8 cellular contexts compared by ENCODE assay signal in genomic region chr4:180665994-180666818, GRCh38.
DNase-seq lines count a peak whose midpoint lies in the region; ATAC-seq and TF ChIP-seq lines count a peak whose summit lies in the region.

No MANE protein-coding gene starts in this region.

- peaks cover 8% of the 10 kb centered on the region for H3K4me1 Mint-ChIP-seq in neural progenitor cell

- no peak overlapping the region for H3K23ac ChIP-seq in IMR-90 (ENCODE audit: low read depth, low read length)

- intact Hi-C loops in A673 (cut with micrococcal nuclease; ENCODE audit: unreplicated experiment) (loop anchor here (2.0 to 10.0 kb wide), 7 partner anchors 101 to 799 kb away; no protein-coding TSS in a partner anchor), IMR-90 (cut with micrococcal nuclease) (loop anchor here (1.0 to 5.0 kb wide), 5 partner anchors 163 to 863 kb away; no protein-coding TSS in a partner anchor), PC-9 (cut with micrococcal nuclease; ENCODE audit: unreplicated experiment) (loop anchor here (1.0 kb wide), 2 partner anchors 217 to 799 kb away; no protein-coding TSS in a partner anchor)

- H3K27me3 ChIP-seq in A673 (replicated peaks; ENCODE audit: insufficient read depth, low read depth, low read length, poor library complexity) (no peaks in the 10 kb centered on the region), IMR-90 (ENCODE audit: control insufficient read depth, insufficient read depth, low read length) (no peaks in the 10 kb centered on the region), PC-9 (ENCODE audit: insufficient read depth, low read depth) (no peaks in the 10 kb centered on the region), neural progenitor cell (no peaks in the 10 kb centered on the region)

- H3K4me1 ChIP-seq in A673 (ENCODE audit: insufficient read depth, low read length, poor library complexity, severe bottlenecking) (peaks cover 28% of the 10 kb centered on the region), IMR-90 (ENCODE audit: control insufficient read depth, insufficient read depth, low read length) (no peaks in the 10 kb centered on the region), PC-9 (replicated peaks; ENCODE audit: insufficient read depth) (no peaks in the 10 kb centered on the region), neural progenitor cell (peaks cover 5% of the 10 kb centered on the region)

- no peaks in the 10 kb centered on the region for H3K9me1 ChIP-seq in IMR-90 (ENCODE audit: insufficient read depth, low read length)

- no peak overlapping the region for H2AK9ac ChIP-seq in IMR-90 (replicated peaks; ENCODE audit: low read depth, low read length, poor library complexity)

- no peak overlapping the region for H2BK20ac ChIP-seq in IMR-90 (ENCODE audit: low read depth, low read length)

- no TSS peak for BruUV-seq in A673 (replicated peaks; lab: Mats Ljungman, UMichigan)
- BruUV-seq in IMR-90 (replicated peaks; lab: Mats Ljungman, UMichigan): no TSS peak
- BruUV-seq in PC-9 (replicated peaks; lab: Mats Ljungman, UMichigan): no TSS peak

- no peak overlapping the region for H4K8ac ChIP-seq in IMR-90 (ENCODE audit: low read depth in 2 of 2, low read length in 2 of 2)

- H3K36me3 Mint-ChIP-seq in neural progenitor cell: no peaks in the 10 kb centered on the region

- CTCF ChIA-PET in A673 (lab: Charles Lee): interaction anchor here (1.0 to 3.4 kb wide), 2 partner anchors 11 to 101 kb away, joined by 3 to 17 read pairs; no protein-coding TSS in a partner anchor
- CTCF ChIA-PET in IMR-90 (lab: Yijun Ruan, JAX): interaction anchor here (0.7 to 2.8 kb wide), 4 partner anchors 9 to 862 kb away, joined by 3 to 16 read pairs (median 4); no protein-coding TSS in a partner anchor
- CTCF ChIA-PET in PC-9 (lab: Charles Lee): no interaction called here

- peak; percentile 75 for ATAC-seq in IMR-90 (ENCODE audit: low read depth)

- no CpG with 5 or more reads among the region's 7 CpGs for WGBS in IMR-90 (ENCODE audit: extremely low coverage in 2 of 2, insufficient read length in 1 of 2), 2 experiments

- POLR2A ChIA-PET in A673 (lab: Charles Lee; ENCODE audit: low non-redundant PET) (no interaction called here), IMR-90 (lab: Charles Lee; ENCODE audit: unreplicated experiment) (no interaction called here), PC-9 (lab: Charles Lee; ENCODE audit: unreplicated experiment) (no interaction called here)

- H3K9ac ChIP-seq in IMR-90 (ENCODE audit: low read depth, low read length) (no peak overlapping the region), neural progenitor cell (no peak overlapping the region)

- H3K56ac ChIP-seq in IMR-90 (ENCODE audit: extremely low read depth, insufficient read depth, low read length): no peak overlapping the region

- no peak overlapping the region for H2AK5ac ChIP-seq in IMR-90 (ENCODE audit: low read depth, low read length)

- no peak overlapping the region for H2BK120ac ChIP-seq in IMR-90 (ENCODE audit: low read depth, low read length)

- no peak overlapping the region for H4K91ac ChIP-seq in IMR-90 (ENCODE audit: insufficient read depth, low read depth, low read length)

- H3K4me3 Mint-ChIP-seq in neural progenitor cell: no peak overlapping the region

- H4K20me1 ChIP-seq in IMR-90 (ENCODE audit: insufficient read depth, low read length): no peaks in the 10 kb centered on the region
- H4K20me1 ChIP-seq in PC-9 (ENCODE audit: insufficient read depth): no peaks in the 10 kb centered on the region
- H4K20me1 ChIP-seq in neural progenitor cell (ENCODE audit: low read depth): no peaks in the 10 kb centered on the region

- dilution Hi-C loops in IMR-90 (cut with HindIII; ENCODE audit: low sequenced_read_pairs, unreplicated experiment): loop anchor here (25.0 kb wide), 1 partner anchor 296 kb away; no protein-coding TSS in a partner anchor

- H3F3A ChIP-seq in PC-9 (ENCODE audit: insufficient read depth, low read depth) (no peaks in the 10 kb centered on the region), neural progenitor cell (ENCODE audit: low read depth) (no peaks in the 10 kb centered on the region)

- H2BK15ac ChIP-seq in IMR-90 (ENCODE audit: low read depth, low read length): no peak overlapping the region

- peak; percentile 50 for TF ChIP-seq RAD21 in IMR-90 (IDR thresholded peaks at IDR 0.05; ENCODE audit: low read length)

- no peaks in the 10 kb centered on the region for H3K9me2 ChIP-seq in PC-9 (ENCODE audit: insufficient read depth)

- no peaks in the 10 kb centered on the region for H3K79me1 ChIP-seq in IMR-90 (ENCODE audit: low read depth in 1 of 2, low read length in 2 of 2)

- H3K4ac ChIP-seq in IMR-90 (ENCODE audit: low read depth, low read length): no peak overlapping the region

- H3K9me3 ChIP-seq in A673 (ENCODE audit: low read depth, low read length, poor library complexity, severe bottlenecking) (no peaks in the 10 kb centered on the region), IMR-90 (ENCODE audit: control insufficient read depth, insufficient read depth, low read length) (no peaks in the 10 kb centered on the region), PC-9 (ENCODE audit: insufficient read depth, low read depth) (no peaks in the 10 kb centered on the region), neural progenitor cell (ENCODE audit: low read depth) (no peaks in the 10 kb centered on the region)

- no peak overlapping the region; the same call in 1 of the 2 replicates for H3K4me2 ChIP-seq in IMR-90 (ENCODE audit: low read depth, low read length)
- H3K4me2 ChIP-seq in PC-9: no peak overlapping the region
- peak overlapping the region; percentile 33 for H3K4me2 ChIP-seq in neural progenitor cell

- H2BK5ac ChIP-seq in IMR-90 (ENCODE audit: low read depth, low read length, poor library complexity, severe bottlenecking): no peak overlapping the region

- no peak overlapping the region for H3K27ac Mint-ChIP-seq in neural progenitor cell

- no peaks in the 10 kb centered on the region for H3K79me2 ChIP-seq in PC-9 (ENCODE audit: low read depth)
- H3K79me2 ChIP-seq in neural progenitor cell (ENCODE audit: low read depth): no peaks in the 10 kb centered on the region

- peak; percentile 90 for DNase-seq in A673 (ENCODE audit: low spot score)
- DNase-seq in GM03348 (ENCODE audit: low spot score): peak; percentile 54
- peak; percentile 76 for DNase-seq in H4 (ENCODE audit: low spot score)
- peak; percentile 63 for DNase-seq in IMR-90
- peak in 1 of 2 experiments; percentile 28 for DNase-seq in PC-9
- DNase-seq in epidermal melanocyte (ENCODE audit: insufficient read length, low spot score): peak; percentile 32
- DNase-seq in neural progenitor cell (ENCODE audit: low spot score): peak; percentile 86
- DNase-seq in NK-92 treated with Interleukin-12 subunit alpha and Interleukin-12 subunit beta, amount 100 ng/mL, for 24 hours (lab: John Stamatoyannopoulos, UW): no peak

- H2AFZ ChIP-seq in IMR-90 (replicated peaks; ENCODE audit: low read length, poor library complexity): no peak overlapping the region
- no peak overlapping the region for H2AFZ ChIP-seq in PC-9
- H2AFZ ChIP-seq in neural progenitor cell (replicated peaks): peak overlapping the region; percentile 56

- in situ Hi-C loops in IMR-90 (cut with MboI; ENCODE audit: low sequenced_read_pairs): no loop called here

- H3K27me3 Mint-ChIP-seq in neural progenitor cell (ENCODE audit: insufficient read depth, low read depth): no peaks in the 10 kb centered on the region

- no peaks in the 10 kb centered on the region for H3K9me3 Mint-ChIP-seq in neural progenitor cell

- peak; percentile 81 for TF ChIP-seq CTCF in A673 (conservative IDR thresholded peaks at IDR 0.05; ENCODE audit: low read depth, low read length)
- peak; percentile 62 for TF ChIP-seq CTCF in IMR-90 (conservative IDR thresholded peaks at IDR 0.05; ENCODE audit: low read depth, low read length)
- TF ChIP-seq CTCF in PC-9 (conservative IDR thresholded peaks at IDR 0.05): peak; percentile 53
- peak; percentile 82 for TF ChIP-seq CTCF in neural progenitor cell (IDR thresholded peaks at IDR 0.05)

- H3K27ac ChIP-seq in A673 (ENCODE audit: low read depth, low read length, poor library complexity, severe bottlenecking) (peak overlapping the region; percentile 12), IMR-90 (ENCODE audit: insufficient read depth, low read length) (no peak overlapping the region), PC-9 (no peak overlapping the region), neural progenitor cell (no peak overlapping the region)

- H3K4me3 ChIP-seq in A673 (ENCODE audit: low read depth, low read length, poor library complexity, severe bottlenecking) (peak overlapping the region; percentile 21), IMR-90 (ENCODE audit: insufficient read depth, low read depth, low read length) (no peak overlapping the region), PC-9 (no peak overlapping the region), neural progenitor cell (no peak overlapping the region)

- no peak overlapping the region for H3K18ac ChIP-seq in IMR-90 (ENCODE audit: low read depth, low read length)

- no peaks in the 10 kb centered on the region for H3K36me3 ChIP-seq in A673 (ENCODE audit: insufficient read depth, low read length, poor library complexity, severe bottlenecking)
- no peaks in the 10 kb centered on the region for H3K36me3 ChIP-seq in IMR-90 (ENCODE audit: control insufficient read depth, insufficient read depth, low read length)
- H3K36me3 ChIP-seq in PC-9 (ENCODE audit: low read depth): no peaks in the 10 kb centered on the region
- H3K36me3 ChIP-seq in neural progenitor cell: no peaks in the 10 kb centered on the region

- no peak overlapping the region for H3K14ac ChIP-seq in IMR-90 (replicated peaks; ENCODE audit: low read depth, low read length)

- H4K5ac ChIP-seq in IMR-90 (ENCODE audit: low read depth, low read length): no peak overlapping the region

- no peak for TF ChIP-seq POLR2A in IMR-90 (IDR thresholded peaks at IDR 0.05; ENCODE audit: low read depth, low read length)

TF ChIP-seq in IMR-90, 13 proteins besides CTCF, POLR2A, EP300 and RAD21:
- TF ChIP-seq NFE2L2 (IDR thresholded peaks at IDR 0.05; ENCODE audit: low read depth, low read length): no peak
- TF ChIP-seq MAZ (IDR thresholded peaks at IDR 0.05; ENCODE audit: borderline replicate concordance, low read depth, low read length): no peak
- no peak for TF ChIP-seq CHD1 (IDR thresholded peaks at IDR 0.05; ENCODE audit: low read depth, low read length)
- no peak for TF ChIP-seq CEBPB (IDR thresholded peaks at IDR 0.05; ENCODE audit: low read depth, low read length)
- no peak for TF ChIP-seq RFX5 (IDR thresholded peaks at IDR 0.05; ENCODE audit: low read depth, low read length)
- 0 out of 2 replicates have a peak, but pooled peaks have one; percentile 18 for TF ChIP-seq SMC3 (IDR thresholded peaks at IDR 0.05; ENCODE audit: low read depth, low read length)
